19 cellular contexts compared by ENCODE assay signal in the genomic region with DNA sequence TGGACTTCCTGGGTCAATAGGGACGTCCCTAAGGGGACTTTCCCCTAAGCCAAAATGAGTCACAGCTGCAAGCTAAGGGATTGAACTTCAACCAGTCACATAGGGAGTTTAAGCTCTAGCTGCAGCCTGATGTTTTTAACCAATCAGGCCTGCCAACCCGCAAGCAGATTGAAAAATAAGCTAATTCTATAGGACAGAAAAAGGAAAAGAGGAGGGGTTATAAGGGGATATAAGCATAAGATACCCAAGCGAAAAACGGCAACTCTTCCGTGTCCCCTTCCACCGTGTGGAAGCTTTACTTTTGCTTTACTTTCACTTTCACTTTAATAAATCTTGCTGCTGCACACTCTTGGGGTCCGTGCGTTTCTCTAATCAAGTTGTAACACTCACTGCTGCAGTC. TPM values are rescaled to one million over a fixed set of nuclear protein-coding genes. Genes with fewer than 3 reads are reported as not detected.
DNase-seq lines count a peak whose midpoint lies in the region; TF ChIP-seq lines count a peak whose summit lies in the region.
"Had no signal": no experiment of that assay in that cellular context is flagged by ENCODE, and none has a peak within 500 bp of the region (broad histone marks: within the 10 kb centered on the region; RNA-seq: fewer than 3 reads in every experiment).

No MANE protein-coding gene starts in this region.

- H2BK5ac ChIP-seq in trophoblast cell (ENCODE audit: low read depth, low read length, poor library complexity), result no peak overlapping the region

- no peak overlapping the region for H2BK12ac ChIP-seq in trophoblast cell (ENCODE audit: low read length)

- H3K27me3 ChIP-seq in trophoblast cell (ENCODE audit: insufficient read depth, low read length) (no peaks in the 10 kb centered on the region), smooth muscle cell (ENCODE audit: low read depth) (no peaks in the 10 kb centered on the region), prostate gland (replicated peaks; ENCODE audit: insufficient read depth) (no peaks in the 10 kb centered on the region)
- H3K27me3 ChIP-seq: adrenal gland, gastrocnemius medialis, neural progenitor cell had no signal

- no peaks in the 10 kb centered on the region for H4K20me1 ChIP-seq in smooth muscle cell (ENCODE audit: low read depth)

- no peak overlapping the region for H3K23ac ChIP-seq in trophoblast cell (ENCODE audit: low read length)

- H3K18ac ChIP-seq in trophoblast cell (ENCODE audit: low read length), result no peak overlapping the region

- H3K36me3 ChIP-seq in trophoblast cell (ENCODE audit: control insufficient read depth in 1 of 2, insufficient read depth in 2 of 2, low read length in 2 of 2) (no peaks in the 10 kb centered on the region), smooth muscle cell (ENCODE audit: low read depth) (no peaks in the 10 kb centered on the region), prostate gland (no peaks in the 10 kb centered on the region)
- H3K36me3 ChIP-seq: adrenal gland, gastrocnemius medialis, neural progenitor cell had no signal

- H3K9ac ChIP-seq in trophoblast cell (ENCODE audit: low read length), result no peak overlapping the region
- no peak overlapping the region for H3K9ac ChIP-seq in smooth muscle cell (ENCODE audit: low read depth)
- H3K9ac ChIP-seq: KMS-11, neural progenitor cell had no signal

- no peak overlapping the region for H4K91ac ChIP-seq in trophoblast cell (ENCODE audit: low read depth, low read length)

- CTCF ChIA-PET in RWPE1 (lab: Yijun Ruan, JAX), result no interaction called here

- H3K4me1 ChIP-seq in trophoblast cell (ENCODE audit: control insufficient read depth in 1 of 2, insufficient read depth in 2 of 2, low read length in 2 of 2) (no peaks in the 10 kb centered on the region), smooth muscle cell (ENCODE audit: low read depth) (no peaks in the 10 kb centered on the region), prostate gland (replicated peaks) (no peaks in the 10 kb centered on the region)
- H3K4me1 ChIP-seq: adrenal gland, gastrocnemius medialis, neural progenitor cell, psoas muscle had no signal

- H3F3A ChIP-seq in smooth muscle cell (ENCODE audit: low read depth), result no peaks in the 10 kb centered on the region

- H2AFZ ChIP-seq in trophoblast cell (ENCODE audit: insufficient read depth, low read length, poor library complexity) (no peak overlapping the region), smooth muscle cell (ENCODE audit: low read depth) (no peak overlapping the region)
- H2AFZ ChIP-seq: neural progenitor cell had no signal

- H3K79me2 ChIP-seq in trophoblast cell (ENCODE audit: control insufficient read depth, insufficient read depth, low read length, poor library complexity) (no peaks in the 10 kb centered on the region), smooth muscle cell (ENCODE audit: low read depth) (no peaks in the 10 kb centered on the region)

- TF ChIP-seq POLR2A in prostate gland (IDR thresholded peaks at IDR 0.05), result no peak

- WGBS in trophoblast cell (ENCODE audit: extremely low coverage, insufficient coverage, insufficient read length), result no CpG with 5 or more reads among the region's 8 CpGs
- 92% methylated on average over 8 of the region's 8 CpGs for WGBS in smooth muscle cell (ENCODE audit: low lambda C conversion rate)
- 95% methylated on average over 8 of the region's 8 CpGs for WGBS in prostate gland

- DNase-seq in DMS79 (lab: John Stamatoyannopoulos, UW), result peak; percentile 29
- DNase-seq in HT1080 (ENCODE audit: low read depth), result peak; percentile 56
- peak; percentile 53 for DNase-seq in RPMI7951 (ENCODE audit: low read depth)
- DNase-seq in trophoblast cell, result peak; percentile 30 to 31
- no peak for DNase-seq in stimulated activated naive CD4-positive, alpha-beta T cell (lab: John Stamatoyannopoulos, UW)
- no peak for DNase-seq in smooth muscle cell (lab: John Stamatoyannopoulos, UW; ENCODE audit: unreplicated experiment)
- DNase-seq in RWPE1 (ENCODE audit: low spot score), result no peak
- DNase-seq in prostate gland (ENCODE audit: low spot score), result no peak
- DNase-seq: activated CD8-positive, alpha-beta T cell treated with anti-CD3 and anti-CD28 coated beads for 36 hours; activated T-cell treated with anti-CD3 and anti-CD28 coated beads for 4 hours; adrenal gland; effector CD8-positive, alpha-beta T cell; gastrocnemius medialis; H7; hippocampal formation; NCI-H187; psoas muscle had no signal

- H2BK120ac ChIP-seq in trophoblast cell (ENCODE audit: insufficient read depth, low read length, poor library complexity), result no peak overlapping the region

- POLR2A ChIA-PET in RWPE1 (lab: Yijun Ruan, JAX; ENCODE audit: low non-redundant PET), result no interaction called here

- no peak overlapping the region for H3K4ac ChIP-seq in trophoblast cell (ENCODE audit: low read depth, low read length)

- H2AK5ac ChIP-seq in trophoblast cell (ENCODE audit: low read length), result no peak overlapping the region

- no peak overlapping the region for H3K14ac ChIP-seq in trophoblast cell (ENCODE audit: low read length)

- H3K4me3 ChIP-seq in trophoblast cell (ENCODE audit: low read depth, low read length) (no peak overlapping the region), smooth muscle cell (no peak overlapping the region), prostate gland (no peak overlapping the region)
- H3K4me3 ChIP-seq: adrenal gland, gastrocnemius medialis, neural progenitor cell, psoas muscle had no signal

- H3K27ac ChIP-seq in trophoblast cell (ENCODE audit: low read depth, low read length), result no peak overlapping the region
- H3K27ac ChIP-seq in smooth muscle cell (ENCODE audit: low read depth), result no peak overlapping the region
- no peak overlapping the region for H3K27ac ChIP-seq in RWPE1
- H3K27ac ChIP-seq in prostate gland, result no peak overlapping the region
- H3K27ac ChIP-seq: adrenal gland, gastrocnemius medialis, KMS-11, neural progenitor cell, psoas muscle had no signal

- H4K12ac ChIP-seq in trophoblast cell (ENCODE audit: low read depth, low read length), result no peak overlapping the region

- no peak overlapping the region for H3K4me2 ChIP-seq in trophoblast cell (ENCODE audit: low read length)
- H3K4me2 ChIP-seq in smooth muscle cell, result no peak overlapping the region
- H3K4me2 ChIP-seq: KMS-11, neural progenitor cell had no signal

- intact Hi-C loops in prostate gland (cut with DNase I), result no loop called here

- TF ChIP-seq CTCF in smooth muscle cell (IDR thresholded peaks at IDR 0.05; ENCODE audit: borderline replicate concordance, insufficient read depth, poor library complexity, severe bottlenecking), result no peak
- no peak for TF ChIP-seq CTCF in RWPE1 (conservative IDR thresholded peaks at IDR 0.05; ENCODE audit: low read depth)
- no peak for TF ChIP-seq CTCF in prostate gland (IDR thresholded peaks at IDR 0.05)

- H3K9me3 ChIP-seq in trophoblast cell (ENCODE audit: insufficient read depth, low read depth, low read length) (no peaks in the 10 kb centered on the region), smooth muscle cell (replicated peaks; ENCODE audit: low read depth) (peaks cover 6% of the 10 kb centered on the region), prostate gland (no peaks in the 10 kb centered on the region)
- H3K9me3 ChIP-seq: adrenal gland had no signal

- no peak overlapping the region for H4K8ac ChIP-seq in trophoblast cell (ENCODE audit: low read depth, low read length)

- no peaks in the 10 kb centered on the region for H3K79me1 ChIP-seq in trophoblast cell (ENCODE audit: low read length)

RNA-seq across cellular contexts. Expression of a gene that starts 24.4 kb away (rescaled TPM):
- 17.8 and 24.6 TPM in 2 replicates for total RNA-seq in HT1080 (2014; rRNA removed; shearing (Covaris generic))
- polyA plus RNA-seq in HT1080 (2015; cell fraction: cytosol; rRNA removed), result 10.9 and 11.5 TPM in 2 replicates
- 1.6 and 6.5 TPM in 2 replicates for polyA plus RNA-seq in HT1080 (2015; cell fraction: nucleus; rRNA removed)
- 24.0 and 33.1 TPM in 2 replicates for total RNA-seq in RPMI7951 (2014; rRNA removed; shearing (Covaris generic))
- polyA plus RNA-seq in trophoblast cell (2013), result 2.7 and 3.4 TPM in 2 replicates
- total RNA-seq in smooth muscle cell (2.7 and 3.9 TPM in 2 replicates), prostate gland (10 to 100 TPM in 1 of 2 donors, 1 to 10 TPM in 1; 8.0 to 15.0 TPM)
- polyA plus RNA-seq in smooth muscle cell, result 9.8 and 10.4 TPM in 2 replicates

Comparison
In these comparisons a context has a peak if more than half of its experiments do, and no peak if none do; other contexts are left out.
1. DNase-seq: peak in DMS79 (single experiment), HT1080 (single experiment), RPMI7951 (single experiment) and trophoblast cell (2 of 2); none in stimulated activated naive CD4-positive, alpha-beta T cell (0 of 6), smooth muscle cell (single experiment), RWPE1 (single experiment) and prostate gland (single experiment).